In genomic region chr6:139446104-139446715, GRCh38 we compare ENCODE assay signal across 1 cellular context.
TF ChIP-seq lines count a peak whose summit lies in the region.

No MANE protein-coding gene starts in this region.

TF ChIP-seq in GM23338, 12 proteins besides CTCF, POLR2A, EP300 and RAD21 (continued from another document):
- TF ChIP-seq ZNF462 (CRISPR knock-in tag; IDR thresholded peaks at IDR 0.05): no peak
- no peak for TF ChIP-seq JUNB (IDR thresholded peaks at IDR 0.05; ENCODE audit: unreplicated experiment)
- no peak for TF ChIP-seq ZNF114 (CRISPR knock-in tag; IDR thresholded peaks at IDR 0.05)
